ENCODE assay signal across 24 cellular contexts in genomic region chr11:111410951-111411350, GRCh38. TPM values are rescaled to one million over a fixed set of nuclear protein-coding genes. Genes with fewer than 3 reads are reported as not detected.
"Had no signal": no experiment of that assay in that cellular context is flagged by ENCODE, and none has a peak within 500 bp of the region (broad histone marks: within the 10 kb centered on the region; RNA-seq: fewer than 3 reads in every experiment).

No MANE protein-coding gene starts in this region.

- H3K4me1 ChIP-seq: heart right ventricle had no signal

- H3K36me3 ChIP-seq: heart right ventricle, spleen, thyroid gland had no signal

- H3K27ac ChIP-seq: heart right ventricle, spleen, thyroid gland had no signal

- H3K9me3 ChIP-seq: heart right ventricle, spleen, thyroid gland had no signal

- FAIRE-seq: endometrium, keratinocyte had no signal

- DNase-seq: activated CD4-positive, alpha-beta T cell treated with anti-CD3 and anti-CD28 coated beads, Interleukin-2, amount 10 ng/mL, durations not matched to agents 24 days and 14 days; activated CD8-positive, alpha-beta memory T cell treated with anti-CD3 and anti-CD28 coated beads, Interleukin-2, amount 10 ng/mL, durations not matched to agents 7 days and 5 days; activated CD8-positive, alpha-beta T cell treated with anti-CD3 and anti-CD28 coated beads for 36 hours; activated gamma-delta T cell treated with Interleukin-2 at 50 U/mL for 16 hours; activated T-cell treated with anti-CD3 and anti-CD28 coated beads for 4 hours; anterior cingulate cortex; effector CD4-positive, alpha-beta T cell; heart right ventricle; left colon; mesenchymal stem cell; naive B cell; spleen; stimulated activated CD4-positive, alpha-beta T cell treated with anti-CD3 and anti-CD28 coated beads, Interleukin-4, amount 100 ng/mL, for 1 hour; substantia nigra; T-helper 17 cell; thyroid gland had no signal

- H3K27me3 ChIP-seq: spleen, thyroid gland had no signal

- H3K4me3 ChIP-seq: heart right ventricle, spleen, thyroid gland had no signal

RNA-seq across cellular contexts. Expression of gene POU2AF1, which starts 31.9 kb away (rescaled TPM):
- total RNA-seq: chondrocyte, epithelial cell of proximal tubule, fibroblast of villous mesenchyme, neural crest cell, osteoblast, renal cortical epithelial cell had no signal
- polyA plus RNA-seq: keratinocyte had no signal
